In the genomic region with DNA sequence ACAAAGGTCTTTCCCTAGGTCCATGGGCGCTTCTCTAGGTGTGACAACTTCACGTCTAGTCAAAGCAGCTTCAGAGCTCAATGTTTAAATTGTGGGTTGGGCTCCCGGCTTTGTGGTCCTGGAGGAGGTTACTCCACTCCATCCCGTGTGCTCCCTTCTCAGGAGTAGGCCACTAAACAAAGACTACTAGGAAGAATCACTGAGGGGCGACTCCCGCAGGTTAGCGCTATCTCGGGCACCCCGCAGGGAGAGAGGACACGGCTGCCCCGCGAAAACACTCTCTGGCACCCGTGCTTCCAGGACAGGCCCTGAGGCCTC, we compare ENCODE assay signal across 8 cellular contexts. TPM values are rescaled to one million over a fixed set of nuclear protein-coding genes. Genes with fewer than 3 reads are reported as not detected.
DNase-seq lines count a peak whose midpoint lies in the region; ATAC-seq and TF ChIP-seq lines count a peak whose summit lies in the region.

No MANE protein-coding gene starts in this region.

- DNase-seq in NCI-H2081 (lab: John Stamatoyannopoulos, UW) (peak; percentile 1 to 13), NCI-H2081 treated with DMSO at 0.1 percent for 48 hours (lab: John Stamatoyannopoulos, UW) (no peak), left cardiac atrium (no peak), retinal pigment epithelial cell (ENCODE audit: low read depth) (no peak), inferior parietal cortex (ENCODE audit: extremely low spot score) (no peak)
- peak; percentile 20 for DNase-seq in activated CD4-positive, alpha-beta T cell treated with anti-CD3 and anti-CD28 coated beads, Interleukin-2, amount 50 U/mL, for 1 hour

- no peak for TF ChIP-seq CTCF in retinal pigment epithelial cell (conservative IDR thresholded peaks at IDR 0.05; ENCODE audit: low read depth, low read length)

- ATAC-seq in HG03354 (IDR thresholded peaks at IDR 0.05; ENCODE audit: poor library complexity, severe bottlenecking, unreplicated experiment) (peak; percentile 28), left cardiac atrium (peak; percentile 1 to 4), HG03460 (IDR thresholded peaks at IDR 0.05; ENCODE audit: unreplicated experiment) (no peak)

- intact Hi-C loops in left cardiac atrium (cut with DNase I): loop anchor here in 1 of 2 donors (5.0 kb wide), 2 partner anchors 40 to 70 kb away; a partner anchor contains a TSS

- H3K4me3 ChIP-seq in retinal pigment epithelial cell (ENCODE audit: low read length): peak overlapping the region; percentile 88

RNA-seq across cellular contexts. Expression of a gene that starts 0.5 kb away (rescaled TPM):
- 10 to 100 TPM; 30.4 to 36.0 TPM for total RNA-seq in left cardiac atrium

RNA-seq across cellular contexts. Expression of a gene that starts 40.9 kb away (rescaled TPM):
- 1,000 to 10,000 TPM in 1 of 2 donors, 100 to 1,000 TPM in 1; 881 to 1,100 TPM for total RNA-seq in left cardiac atrium

RNA-seq across cellular contexts. Expression of a gene that starts 48.1 kb away (rescaled TPM):
- total RNA-seq in left cardiac atrium: 1 to 10 TPM in 1 of 2 donors, under 1 TPM in 1; 0.86 to 1.0 TPM

Comparison
In these comparisons a context has a peak if more than half of its experiments do, and no peak if none do; other contexts are left out.
1. DNase-seq: peak in NCI-H2081 (2 of 2) and activated CD4-positive, alpha-beta T cell treated with anti-CD3 and anti-CD28 coated beads, Interleukin-2, amount 50 U/mL, for 1 hour (single experiment); none in NCI-H2081 treated with DMSO at 0.1 percent for 48 hours (single experiment), left cardiac atrium (single experiment), retinal pigment epithelial cell (single experiment) and inferior parietal cortex (single experiment).